Comparison of ENCODE assay signal across 18 cellular contexts in the genomic region with DNA sequence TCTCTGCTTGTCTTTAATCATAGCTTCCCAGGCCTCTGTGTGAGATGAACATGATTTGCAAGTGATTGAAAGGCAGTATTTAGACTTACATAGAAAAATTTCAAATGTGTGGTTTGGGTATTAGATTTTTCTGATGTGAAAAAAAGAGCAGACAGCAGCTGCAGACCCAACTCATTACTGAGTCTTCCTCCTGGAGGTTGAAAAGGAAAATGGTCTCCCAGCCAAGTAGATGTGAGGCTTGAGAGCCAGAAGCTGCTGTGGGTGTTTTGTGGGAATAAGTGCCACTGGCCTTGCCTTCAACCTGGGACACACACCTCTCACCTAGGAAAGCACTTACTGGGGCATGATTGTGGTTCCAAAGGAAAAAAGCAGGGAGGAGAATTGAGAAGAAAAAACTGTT.
"Had no signal": no experiment of that assay in that cellular context is flagged by ENCODE, and none has a peak within 500 bp of the region (broad histone marks: within the 10 kb centered on the region; RNA-seq: fewer than 3 reads in every experiment).

No MANE protein-coding gene starts in this region.

- H3K27me3 Mint-ChIP-seq: activated CD4-positive, alpha-beta T cell treated with anti-CD3 and anti-CD28 coated beads for 36 hours; activated naive CD4-positive, alpha-beta T cell treated with anti-CD3 and anti-CD28 coated beads, Interleukin-2, amount 50 U/mL, for 24 hours had no signal

- H3K27me3 ChIP-seq: adrenal gland, esophagus squamous epithelium, neutrophil, sigmoid colon, thyroid gland had no signal

- H3K4me3 Mint-ChIP-seq: activated CD4-positive, alpha-beta T cell treated with anti-CD3 and anti-CD28 coated beads for 36 hours; activated naive CD4-positive, alpha-beta T cell treated with anti-CD3 and anti-CD28 coated beads, Interleukin-2, amount 50 U/mL, for 24 hours had no signal

- H3K9me3 Mint-ChIP-seq: activated naive CD4-positive, alpha-beta T cell treated with anti-CD3 and anti-CD28 coated beads, Interleukin-2, amount 50 U/mL, for 24 hours had no signal

- H2AFZ ChIP-seq: parathyroid adenoma had no signal

- H3K4me3 ChIP-seq: adrenal gland, esophagus squamous epithelium, lower lobe of right lung, sigmoid colon, thyroid gland had no signal

- H3K4me1 Mint-ChIP-seq: activated CD4-positive, alpha-beta T cell treated with anti-CD3 and anti-CD28 coated beads for 36 hours; activated naive CD4-positive, alpha-beta T cell treated with anti-CD3 and anti-CD28 coated beads, Interleukin-2, amount 50 U/mL, for 24 hours had no signal

- H3K9ac ChIP-seq: parathyroid adenoma had no signal

- H3K36me3 ChIP-seq: neutrophil had no signal

- DNase-seq: activated CD4-positive, alpha-beta T cell treated with anti-CD3 and anti-CD28 coated beads for 36 hours; activated CD4-positive, alpha-beta T cell treated with anti-CD3 and anti-CD28 coated beads, Interleukin-2, amount 50 U/mL, for 48 hours; activated gamma-delta T cell; adrenal gland; effector memory CD4-positive, alpha-beta T cell; esophagus squamous epithelium; left colon; lower lobe of right lung; midbrain; sigmoid colon; stimulated activated naive CD4-positive, alpha-beta T cell treated with Interleukin-2 at 50 U/mL for 16 hours; SW 1271; T-helper 2 cell; thyroid gland; WERI-Rb-1 had no signal

- H3K79me2 ChIP-seq: parathyroid adenoma had no signal

- H3K27ac Mint-ChIP-seq: activated CD4-positive, alpha-beta T cell treated with anti-CD3 and anti-CD28 coated beads for 36 hours; activated naive CD4-positive, alpha-beta T cell treated with anti-CD3 and anti-CD28 coated beads, Interleukin-2, amount 50 U/mL, for 24 hours had no signal

- H3K4me1 ChIP-seq: lower lobe of right lung, sigmoid colon, thyroid gland had no signal

- H3K27ac ChIP-seq: adrenal gland, lower lobe of right lung, neutrophil, parathyroid adenoma, sigmoid colon, thyroid gland, WERI-Rb-1 had no signal

- H3K9me3 ChIP-seq: adrenal gland, esophagus squamous epithelium, lower lobe of right lung, neutrophil, sigmoid colon, thyroid gland had no signal
